ENCODE assay signal across 8 cellular contexts in genomic region chr1:74731399-74732052, GRCh38. TPM values are rescaled to one million over a fixed set of nuclear protein-coding genes. Genes with fewer than 3 reads are reported as not detected.
A peak's percentile ranks its signal among the peaks of the same experiment; 100 is the strongest.
DNase-seq lines count a peak whose midpoint lies in the region; ATAC-seq, FAIRE-seq and TF ChIP-seq lines count a peak whose summit lies in the region.

No MANE protein-coding gene starts in this region.

- FAIRE-seq in K562 (lab: Jason Lieb, UNC) (peak; percentile 76), H54 (lab: Jason Lieb, UNC) (no peak)

- TF ChIP-seq RAD21 in K562 (CRISPR knock-in tag; conservative IDR thresholded peaks at IDR 0.05 in 1 of 2, IDR thresholded peaks at IDR 0.05 in 1 of 2) = no peak

- H3K36me3 Mint-ChIP-seq in activated CD4-positive, alpha-beta memory T cell treated with anti-CD3 and anti-CD28 coated beads, Interleukin-2, amount 10 ng/mL, durations not matched to agents 7 days and 5 days (ENCODE audit: low read depth) = peaks cover 20% of the 10 kb centered on the region
- H3K36me3 Mint-ChIP-seq in activated CD4-positive, alpha-beta memory T cell treated with anti-CD3 and anti-CD28 coated beads for 36 hours = peaks cover 24% of the 10 kb centered on the region
- peaks cover 52% of the 10 kb centered on the region for H3K36me3 Mint-ChIP-seq in nephron progenitor cell (ENCODE audit: low read depth)

- H3K27ac ChIP-seq in K562 (ENCODE audit: extremely low read depth, low read depth, low read length) (peak overlapping the region; percentile 46), caudate nucleus (ENCODE audit: low read depth, low read length) (no peak overlapping the region)

- peak; percentile 66 for TF ChIP-seq EP300 in K562 (IDR thresholded peaks at IDR 0.05; ENCODE audit: low read length)

- H3K4me1 Mint-ChIP-seq in activated CD4-positive, alpha-beta memory T cell treated with anti-CD3 and anti-CD28 coated beads, Interleukin-2, amount 10 ng/mL, durations not matched to agents 7 days and 5 days = peaks cover 44% of the 10 kb centered on the region
- peaks cover 44% of the 10 kb centered on the region for H3K4me1 Mint-ChIP-seq in activated CD4-positive, alpha-beta memory T cell treated with anti-CD3 and anti-CD28 coated beads for 36 hours (ENCODE audit: low read depth)
- peaks cover 26% of the 10 kb centered on the region for H3K4me1 Mint-ChIP-seq in nephron progenitor cell

- peak overlapping the region; percentile 15; the same call in 1 of the 2 replicates for H3K4me3 ChIP-seq in K562

- POLR2A ChIA-PET in activated CD4-positive, alpha-beta memory T cell treated with anti-CD3 and anti-CD28 coated beads, Interleukin-2, amount 10 ng/mL, durations not matched to agents 7 days and 5 days (lab: Charles Lee) = interaction anchor here (2.3 to 3.1 kb wide), 3 partner anchors 9 to 1055 kb away, joined by 9 to 11 read pairs (median 9); partner anchors contain the start of genes FPGT, LRRIQ3 and RABGGTB
- POLR2A ChIA-PET in activated CD4-positive, alpha-beta memory T cell treated with anti-CD3 and anti-CD28 coated beads for 36 hours (lab: Charles Lee) = interaction anchor here (1.7 kb wide), 1 partner anchor 32 kb away, joined by 4 read pairs; no protein-coding TSS in a partner anchor
- POLR2A ChIA-PET in K562 (lab: Yijun Ruan, JAX) = interaction anchor here (1.9 kb wide), 1 partner anchor 8 kb away, joined by 7 read pairs; no protein-coding TSS in a partner anchor

- peak overlapping the region; percentile 60 for H2AFZ ChIP-seq in K562 (ENCODE audit: low read depth, low read length)

- in situ Hi-C loops in K562 (cut with MboI) = no loop called here

- peak overlapping the region; percentile 37 to 86; a peak in 3 of 4 replicates for H3K9ac ChIP-seq in K562 (ENCODE audit: insufficient read depth in 1 of 2, low read depth in 2 of 2, low read length in 2 of 2)

- peaks cover 7% of the 10 kb centered on the region for H3K9me3 Mint-ChIP-seq in activated CD4-positive, alpha-beta memory T cell treated with anti-CD3 and anti-CD28 coated beads, Interleukin-2, amount 10 ng/mL, durations not matched to agents 7 days and 5 days
- H3K9me3 Mint-ChIP-seq in activated CD4-positive, alpha-beta memory T cell treated with anti-CD3 and anti-CD28 coated beads for 36 hours = peaks cover 6% of the 10 kb centered on the region
- H3K9me3 Mint-ChIP-seq in nephron progenitor cell = peaks cover 37% of the 10 kb centered on the region

- TF ChIP-seq CTCF in K562 (IDR thresholded peaks at IDR 0.05 in 2 of 3, conservative IDR thresholded peaks at IDR 0.05 in 1 of 3; ENCODE audit: insufficient read depth in 2 of 3, low read depth in 1 of 3, low read length in 3 of 3) (no peak), nephron progenitor cell (IDR thresholded peaks at IDR 0.05) (no peak)

- H3K27me3 Mint-ChIP-seq in activated CD4-positive, alpha-beta memory T cell treated with anti-CD3 and anti-CD28 coated beads, Interleukin-2, amount 10 ng/mL, durations not matched to agents 7 days and 5 days = no peaks in the 10 kb centered on the region
- H3K27me3 Mint-ChIP-seq in activated CD4-positive, alpha-beta memory T cell treated with anti-CD3 and anti-CD28 coated beads for 36 hours = no peaks in the 10 kb centered on the region
- no peaks in the 10 kb centered on the region for H3K27me3 Mint-ChIP-seq in nephron progenitor cell (ENCODE audit: low read depth, poor library complexity)

- DNase-seq in activated CD4-positive, alpha-beta memory T cell treated with anti-CD3 and anti-CD28 coated beads, Interleukin-2, amount 10 ng/mL, durations not matched to agents 7 days and 5 days = no peak
- DNase-seq in activated CD4-positive, alpha-beta memory T cell treated with anti-CD3 and anti-CD28 coated beads for 36 hours = no peak
- peak; percentile 66 to 82 (median 75) for DNase-seq in K562 (ENCODE audit: extremely low read depth in 1 of 4, low spot score in 3 of 4)
- DNase-seq in nephron progenitor cell = no peak
- no peak for DNase-seq in caudate nucleus (lab: John Stamatoyannopoulos, UW)
- no peak for DNase-seq in activated CD4-positive, CD25-positive, alpha-beta regulatory T cell treated with anti-CD3 and anti-CD28 coated beads, Interleukin-2, amount 50 U/mL, for 72 hours
- DNase-seq in H54 (ENCODE audit: insufficient read length, low spot score) = no peak

- WGBS in K562 (ENCODE audit: insufficient coverage, low coverage, missing lambda C conversion rate) = under 1% methylated on average over 11 of the region's 11 CpGs

- intact Hi-C loops in activated CD4-positive, alpha-beta memory T cell treated with anti-CD3 and anti-CD28 coated beads for 36 hours (cut with micrococcal nuclease) = loop anchor here (2.0 to 5.0 kb wide), 3 partner anchors 41 to 1056 kb away; partner anchors contain the start of gene RABGGTB
- intact Hi-C loops in K562 (cut with micrococcal nuclease) = loop anchor here (2.0 to 5.0 kb wide), 2 partner anchors 43 to 534 kb away; partner anchors contain the start of genes FPGT and LRRIQ3

- H3K9me3 ChIP-seq in K562 (replicated peaks; ENCODE audit: control insufficient read depth, insufficient read depth, low read depth, low read length) = no peaks in the 10 kb centered on the region

- no peaks in the 10 kb centered on the region for H3K9me1 ChIP-seq in K562 (ENCODE audit: control insufficient read depth, insufficient read depth, low read length)

- TF ChIP-seq POLR2A in K562 (conservative IDR thresholded peaks at IDR 0.05) (no peak), H54 (IDR thresholded peaks at IDR 0.05; ENCODE audit: low read depth, low read length) (no peak)

- H3K27me3 ChIP-seq in K562 (ENCODE audit: control insufficient read depth in 2 of 2, insufficient read depth in 2 of 2, low read length in 2 of 2) = no peaks in the 10 kb centered on the region

- peaks cover 5 to 19% of the 10 kb centered on the region in 2 experiments; a peak in 3 of 5 replicates for H3K4me1 ChIP-seq in K562 (replicated peaks in 1 of 2; ENCODE audit: control insufficient read depth in 2 of 2, insufficient read depth in 2 of 2, low read length in 2 of 2)

- no peaks in the 10 kb centered on the region for H4K20me1 ChIP-seq in K562 (replicated peaks; ENCODE audit: control insufficient read depth, insufficient read depth, low read length)

- no peak overlapping the region for H3K27ac Mint-ChIP-seq in activated CD4-positive, alpha-beta memory T cell treated with anti-CD3 and anti-CD28 coated beads, Interleukin-2, amount 10 ng/mL, durations not matched to agents 7 days and 5 days
- H3K27ac Mint-ChIP-seq in activated CD4-positive, alpha-beta memory T cell treated with anti-CD3 and anti-CD28 coated beads for 36 hours = no peak overlapping the region
- H3K27ac Mint-ChIP-seq in nephron progenitor cell = no peak overlapping the region

- ATAC-seq in HG03342 (IDR thresholded peaks at IDR 0.05; ENCODE audit: unreplicated experiment) (peak; percentile 34), K562 (peak; percentile 60)

- peaks cover 16% of the 10 kb centered on the region; the same call in 2 of the 3 replicates for H3K36me3 ChIP-seq in K562 (ENCODE audit: control insufficient read depth, insufficient read depth, low read length)

- CTCF ChIA-PET in activated CD4-positive, alpha-beta memory T cell treated with anti-CD3 and anti-CD28 coated beads, Interleukin-2, amount 10 ng/mL, durations not matched to agents 7 days and 5 days (lab: Charles Lee) = interaction anchor here (3.2 kb wide), 1 partner anchor 41 kb away, joined by 31 read pairs; no protein-coding TSS in a partner anchor
- CTCF ChIA-PET in activated CD4-positive, alpha-beta memory T cell treated with anti-CD3 and anti-CD28 coated beads for 36 hours (lab: Charles Lee) = interaction anchor here (1.4 kb wide), 1 partner anchor 536 kb away, joined by 3 read pairs; no protein-coding TSS in a partner anchor
- CTCF ChIA-PET in K562 (lab: Yijun Ruan, JAX; ENCODE audit: low intra/inter-chr PET ratio) = no interaction called here

- BruUV-seq in K562 (replicated peaks; lab: Mats Ljungman, UMichigan) = no TSS peak

- peak overlapping the region; percentile 42 for H3K4me3 Mint-ChIP-seq in activated CD4-positive, alpha-beta memory T cell treated with anti-CD3 and anti-CD28 coated beads, Interleukin-2, amount 10 ng/mL, durations not matched to agents 7 days and 5 days
- H3K4me3 Mint-ChIP-seq in activated CD4-positive, alpha-beta memory T cell treated with anti-CD3 and anti-CD28 coated beads for 36 hours = no peak overlapping the region
- H3K4me3 Mint-ChIP-seq in nephron progenitor cell = peak overlapping the region; percentile 58

- H3K79me2 ChIP-seq in K562 (ENCODE audit: control insufficient read depth, insufficient read depth, low read length) = peaks cover 53% of the 10 kb centered on the region

- peak overlapping the region; percentile 78 for H3K4me2 ChIP-seq in K562 (ENCODE audit: insufficient read depth, low read length)

RNA-seq across cellular contexts. Expression of gene CRYZ, which starts 1.3 kb away (rescaled TPM):
- total RNA-seq in activated CD4-positive, alpha-beta memory T cell treated with anti-CD3 and anti-CD28 coated beads, Interleukin-2, amount 10 ng/mL, durations not matched to agents 7 days and 5 days = 10 to 100 TPM; 18.1 to 19.1 TPM
- total RNA-seq in activated CD4-positive, alpha-beta memory T cell treated with anti-CD3 and anti-CD28 coated beads for 36 hours = 10 to 100 TPM; 22.0 to 22.5 TPM
- 9.2 and 18.2 TPM in 2 replicates for total RNA-seq in K562 (2011; cell fraction: chromatin; rRNA removed; ENCODE audit: low replicate concordance)
- 5.3 and 7.0 TPM in 2 replicates for total RNA-seq in K562 (2011; cell fraction: nucleolus; rRNA removed)
- total RNA-seq in K562 (2011; cell fraction: nucleoplasm; rRNA removed) = 10.9 and 17.2 TPM in 2 replicates
- total RNA-seq in K562 (2014; rRNA removed) = 51.7 and 55.5 TPM in 2 replicates
- 81.4 and 90.4 TPM in 2 replicates for total RNA-seq in K562 (2014; rRNA removed; fragmentation: Illumina TruSeq; extraction: Trizol)
- total RNA-seq in K562 (2015; rRNA removed; fragmentation: Illumina TruSeq; extraction: Trizol) = 63.8 and 65.6 TPM in 2 replicates
- total RNA-seq in K562 (2021) = 64.2 and 64.7 TPM in 2 replicates
- 81.2 and 115 TPM in 2 replicates for polyA plus RNA-seq in K562 (2011; rRNA removed)
- 28.9 and 50.1 TPM in 2 replicates for polyA plus RNA-seq in K562 (2011; cell fraction: cytosol; rRNA removed)
- polyA plus RNA-seq in K562 (2011; cell fraction: nucleus; rRNA removed) = 19.1 and 29.4 TPM in 2 replicates
- polyA plus RNA-seq in K562 (2012) = 44.5 and 54.7 TPM in 2 replicates
- polyA plus RNA-seq in K562 (2014; fragmentation: Illumina TruSeq; extraction: Trizol) = 72.1 and 89.9 TPM in 2 replicates
- polyA plus RNA-seq in K562 (2014; fragmentation: Nextera tagmentation; extraction: Ambion mirVana) = 100 to 1,000 TPM; 153 to 179 TPM
- polyA plus RNA-seq in K562 (2014; rRNA removed) = 69.3 and 71.2 TPM in 2 replicates
- 68.2 and 77.3 TPM in 2 replicates for polyA minus RNA-seq in K562 (2011; rRNA and poly(A)+ RNA removed)
- 9.1 and 24.0 TPM in 2 replicates for polyA minus RNA-seq in K562 (2011; cell fraction: cytosol; rRNA and poly(A)+ RNA removed)
- 5.3 and 10.6 TPM in 2 replicates for polyA minus RNA-seq in K562 (2011; cell fraction: nucleus; rRNA and poly(A)+ RNA removed)

RNA-seq across cellular contexts. Expression of gene TYW3, which starts 1.4 kb away (rescaled TPM):
- 10 to 100 TPM; 16.0 to 16.3 TPM for total RNA-seq in activated CD4-positive, alpha-beta memory T cell treated with anti-CD3 and anti-CD28 coated beads, Interleukin-2, amount 10 ng/mL, durations not matched to agents 7 days and 5 days
- total RNA-seq in activated CD4-positive, alpha-beta memory T cell treated with anti-CD3 and anti-CD28 coated beads for 36 hours = 10 to 100 TPM; 29.0 to 30.3 TPM
- 8.0 and 17.6 TPM in 2 replicates for total RNA-seq in K562 (2011; cell fraction: chromatin; rRNA removed; ENCODE audit: low replicate concordance)
- total RNA-seq in K562 (2011; cell fraction: nucleolus; rRNA removed) = 7.9 and 8.3 TPM in 2 replicates
- total RNA-seq in K562 (2011; cell fraction: nucleoplasm; rRNA removed) = 18.1 and 20.8 TPM in 2 replicates
- total RNA-seq in K562 (2014; rRNA removed) (22.0 and 25.3 TPM in 2 replicates), K562 (2014; rRNA removed; fragmentation: Illumina TruSeq; extraction: Trizol) (48.5 and 53.2 TPM in 2 replicates), K562 (2015; rRNA removed; fragmentation: Illumina TruSeq; extraction: Trizol) (42.7 and 47.4 TPM in 2 replicates), K562 (2021) (32.2 and 33.9 TPM in 2 replicates)
- polyA plus RNA-seq in K562 (2011; rRNA removed) (27.4 and 36.5 TPM in 2 replicates), K562 (2014; fragmentation: Illumina TruSeq; extraction: Trizol) (44.1 and 54.0 TPM in 2 replicates), K562 (2014; fragmentation: Nextera tagmentation; extraction: Ambion mirVana) (10 to 100 TPM; 41.1 to 43.3 TPM), K562 (2014; rRNA removed) (26.1 and 27.6 TPM in 2 replicates)
- 7.9 and 16.7 TPM in 2 replicates for polyA plus RNA-seq in K562 (2011; cell fraction: cytosol; rRNA removed)
- polyA plus RNA-seq in K562 (2011; cell fraction: nucleus; rRNA removed) = 9.5 and 13.1 TPM in 2 replicates
- 19.1 and 26.1 TPM in 2 replicates for polyA plus RNA-seq in K562 (2012)
- polyA minus RNA-seq in K562 (2011; rRNA and poly(A)+ RNA removed) = 31.7 and 38.5 TPM in 2 replicates
- polyA minus RNA-seq in K562 (2011; cell fraction: cytosol; rRNA and poly(A)+ RNA removed) = 12.2 and 13.8 TPM in 2 replicates
- 16.7 and 18.3 TPM in 2 replicates for polyA minus RNA-seq in K562 (2011; cell fraction: nucleus; rRNA and poly(A)+ RNA removed)

RNA-seq across cellular contexts. Expression of gene ERICH3, which starts 57.9 kb away (rescaled TPM):
- total RNA-seq in activated CD4-positive, alpha-beta memory T cell treated with anti-CD3 and anti-CD28 coated beads, Interleukin-2, amount 10 ng/mL, durations not matched to agents 7 days and 5 days = under 1 TPM in 1 of 2 experiments, not detected in 1; 0.05 TPM
- total RNA-seq in activated CD4-positive, alpha-beta memory T cell treated with anti-CD3 and anti-CD28 coated beads for 36 hours = not detected
- not detected in 2 replicates for total RNA-seq in K562 (2011; cell fraction: chromatin; rRNA removed; ENCODE audit: low replicate concordance)
- total RNA-seq in K562 (2011; cell fraction: nucleolus; rRNA removed) = not detected in 2 replicates
- total RNA-seq in K562 (2011; cell fraction: nucleoplasm; rRNA removed) = not detected in 2 replicates
- total RNA-seq in K562 (2014; rRNA removed) = not detected in 2 replicates
- not detected in 2 replicates for total RNA-seq in K562 (2014; rRNA removed; fragmentation: Illumina TruSeq; extraction: Trizol)
- total RNA-seq in K562 (2015; rRNA removed; fragmentation: Illumina TruSeq; extraction: Trizol) = not detected in 2 replicates
- not detected in 2 replicates for total RNA-seq in K562 (2021)
- polyA plus RNA-seq in K562 (2011; rRNA removed) = not detected in 2 replicates
- polyA plus RNA-seq in K562 (2011; cell fraction: cytosol; rRNA removed) = not detected in 2 replicates
- not detected in 2 replicates for polyA plus RNA-seq in K562 (2011; cell fraction: nucleus; rRNA removed)
- 0.01 TPM in 1 of 2 replicates, not detected in the other for polyA plus RNA-seq in K562 (2012)
- polyA plus RNA-seq in K562 (2014; fragmentation: Illumina TruSeq; extraction: Trizol) = not detected in 2 replicates
- not detected for polyA plus RNA-seq in K562 (2014; fragmentation: Nextera tagmentation; extraction: Ambion mirVana)
- polyA plus RNA-seq in K562 (2014; rRNA removed) = not detected in 2 replicates
- not detected in 2 replicates for polyA minus RNA-seq in K562 (2011; rRNA and poly(A)+ RNA removed)
- polyA minus RNA-seq in K562 (2011; cell fraction: cytosol; rRNA and poly(A)+ RNA removed) = not detected in 2 replicates
- polyA minus RNA-seq in K562 (2011; cell fraction: nucleus; rRNA and poly(A)+ RNA removed) = not detected in 2 replicates

Comparison
In these comparisons a context has a peak if more than half of its experiments do, and no peak if none do; other contexts are left out.
1. DNase-seq: peak in K562 (4 of 4); none in activated CD4-positive, alpha-beta memory T cell treated with anti-CD3 and anti-CD28 coated beads, Interleukin-2, amount 10 ng/mL, durations not matched to agents 7 days and 5 days (single experiment), activated CD4-positive, alpha-beta memory T cell treated with anti-CD3 and anti-CD28 coated beads for 36 hours (single experiment), nephron progenitor cell (single experiment), caudate nucleus (0 of 61), activated CD4-positive, CD25-positive, alpha-beta regulatory T cell treated with anti-CD3 and anti-CD28 coated beads, Interleukin-2, amount 50 U/mL, for 72 hours (single experiment) and H54 (single experiment).